ENCODE assay signal across 8 cellular contexts in genomic region chr21:44872568-44873355, GRCh38. TPM values are rescaled to one million over a fixed set of nuclear protein-coding genes. Genes with fewer than 3 reads are reported as not detected.
A peak's percentile ranks its signal among the peaks of the same experiment; 100 is the strongest.
DNase-seq lines count a peak whose midpoint lies in the region; ATAC-seq and TF ChIP-seq lines count a peak whose summit lies in the region.

No MANE protein-coding gene starts in this region.

- H3K27ac ChIP-seq in HEK293 (ENCODE audit: extremely low read depth, low read depth, low read length) (peak overlapping the region; percentile 65), neural cell (ENCODE audit: low read length) (peak overlapping the region; percentile 77), foreskin keratinocyte (no peak overlapping the region)

- CTCF ChIA-PET in HEK293 (lab: Yijun Ruan, JAX) (interaction anchor here (0.5 to 1.1 kb wide), 6 partner anchors 59 to 264 kb away, joined by 3 to 4 read pairs (median 4); no protein-coding TSS in a partner anchor), activated B cell treated with CpG ODN at 0.5 μM for 24 hours (lab: Charles Lee) (interaction anchor here (1.0 to 2.2 kb wide), 5 partner anchors 11 to 79 kb away, joined by 3 to 7 read pairs (median 5); no protein-coding TSS in a partner anchor)

- no peak for TF ChIP-seq EP300 in neural cell (conservative IDR thresholded peaks at IDR 0.05; ENCODE audit: poor library complexity, severe bottlenecking)

- no peak for ATAC-seq in activated B cell treated with CpG ODN at 0.5 μM for 24 hours (ENCODE audit: low read depth)
- no peak for ATAC-seq in foreskin keratinocyte

- peaks cover 53% of the 10 kb centered on the region for H3K79me2 ChIP-seq in neural cell (replicated peaks; ENCODE audit: insufficient read depth, low read length)

- DNase-seq in CD1c-positive myeloid dendritic cell (ENCODE audit: extremely low spot score): peak; percentile 54
- no peak for DNase-seq in activated B cell treated with CpG ODN at 0.5 μM for 24 hours
- peak in 1 of 2 donors; percentile 50 for DNase-seq in foreskin fibroblast
- DNase-seq in foreskin keratinocyte: no peak
- DNase-seq in H4 (ENCODE audit: low spot score): no peak
- DNase-seq in activated CD8-positive, alpha-beta memory T cell treated with anti-CD3 and anti-CD28 coated beads, Interleukin-2, amount 50 U/mL, for 4 hours: no peak

- H3K9me3 ChIP-seq in HEK293 (ENCODE audit: control insufficient read depth, insufficient read depth, low read depth, low read length): no peaks in the 10 kb centered on the region
- H3K9me3 ChIP-seq in neural cell (ENCODE audit: low read length): no peaks in the 10 kb centered on the region

- H3F3A ChIP-seq in neural cell (ENCODE audit: insufficient read depth, low read length, poor library complexity, severe bottlenecking): peaks cover 6% of the 10 kb centered on the region

- peak overlapping the region; percentile 1 for H2AFZ ChIP-seq in neural cell (ENCODE audit: low read depth, low read length)

- peak overlapping the region; percentile 100 for H3K4me2 ChIP-seq in neural cell (ENCODE audit: low read length)

- intact Hi-C loops in activated B cell treated with CpG ODN at 0.5 μM for 24 hours (cut with micrococcal nuclease): loop anchor here (1.0 to 10.0 kb wide), 6 partner anchors 7 to 772 kb away; partner anchors contain the start of genes PCBP3 and SUMO3

- peaks cover 36% of the 10 kb centered on the region for H4K20me1 ChIP-seq in neural cell (ENCODE audit: insufficient read depth)

- H3K36me3 ChIP-seq in HEK293 (ENCODE audit: control insufficient read depth in 2 of 2, insufficient read depth in 1 of 2, low read length in 2 of 2) (no peaks in the 10 kb centered on the region; a peak in 1 of 3 replicates), neural cell (ENCODE audit: insufficient read depth, low read length) (no peaks in the 10 kb centered on the region)

- peaks cover 63% of the 10 kb centered on the region for H3K4me1 Mint-ChIP-seq in activated B cell treated with CpG ODN at 0.5 μM for 24 hours

- H3K9ac ChIP-seq in neural cell (ENCODE audit: low read length): peak overlapping the region; percentile 82

- no peak for TF ChIP-seq CTCF in HEK293 (tag by site-specific recombination; IDR thresholded peaks at IDR 0.05)
- no peak for TF ChIP-seq CTCF in activated B cell treated with CpG ODN at 0.5 μM for 24 hours (IDR thresholded peaks at IDR 0.05)
- TF ChIP-seq CTCF in foreskin fibroblast (IDR thresholded peaks at IDR 0.05; ENCODE audit: low read depth, low read length): no peak
- peak; percentile 4 for TF ChIP-seq CTCF in neural cell (IDR thresholded peaks at IDR 0.05; ENCODE audit: poor library complexity, severe bottlenecking)
- no peak for TF ChIP-seq CTCF in foreskin keratinocyte (conservative IDR thresholded peaks at IDR 0.05)

- H3K4me3 Mint-ChIP-seq in activated B cell treated with CpG ODN at 0.5 μM for 24 hours: peak overlapping the region; percentile 87

- H3K27me3 ChIP-seq in neural cell (ENCODE audit: insufficient read depth, low read depth, low read length) (peaks cover 28% of the 10 kb centered on the region), foreskin keratinocyte (no peaks in the 10 kb centered on the region)

- no peaks in the 10 kb centered on the region for H3K27me3 Mint-ChIP-seq in activated B cell treated with CpG ODN at 0.5 μM for 24 hours

- H3K9me3 Mint-ChIP-seq in activated B cell treated with CpG ODN at 0.5 μM for 24 hours: no peaks in the 10 kb centered on the region

- H3K9me2 ChIP-seq in neural cell (ENCODE audit: insufficient read depth, low read length): no peaks in the 10 kb centered on the region

- H3K27ac Mint-ChIP-seq in activated B cell treated with CpG ODN at 0.5 μM for 24 hours: peak overlapping the region; percentile 50

- peak overlapping the region; percentile 79 for H3K4me3 ChIP-seq in HEK293 (ENCODE audit: low read depth, low read length)
- H3K4me3 ChIP-seq in foreskin fibroblast (ENCODE audit: low read depth in 1 of 2, low read length in 2 of 2): peak overlapping the region; percentile 64 to 85
- H3K4me3 ChIP-seq in neural cell (ENCODE audit: low read length): peak overlapping the region; percentile 87

- H3K36me3 Mint-ChIP-seq in activated B cell treated with CpG ODN at 0.5 μM for 24 hours (ENCODE audit: low read depth): peaks cover 2% of the 10 kb centered on the region

- H3K4me1 ChIP-seq in HEK293 (ENCODE audit: control insufficient read depth, insufficient read depth, low read length): peaks cover 28% of the 10 kb centered on the region
- H3K4me1 ChIP-seq in foreskin keratinocyte: peaks cover 20% of the 10 kb centered on the region

- TF ChIP-seq RAD21 in neural cell (conservative IDR thresholded peaks at IDR 0.05): no peak

- POLR2A ChIA-PET in HEK293 (lab: Yijun Ruan, JAX) (interaction anchor here (0.5 to 2.2 kb wide), 15 partner anchors 15 to 534 kb away, joined by 3 to 22 read pairs (median 5); partner anchors contain the start of genes POFUT2, SLX9, SUMO3 and UBE2G2), activated B cell treated with CpG ODN at 0.5 μM for 24 hours (lab: Charles Lee) (interaction anchor here (0.5 to 3.3 kb wide), 24 partner anchors 10 to 1380 kb away, joined by 3 to 19 read pairs (median 4); partner anchors contain the start of genes ITGB2, POFUT2, SLX9 and SUMO3)

TF ChIP-seq in HEK293, 187 proteins besides CTCF, POLR2A, EP300 and RAD21 (continues in another document):
- TF ChIP-seq KLF9 (tag by site-specific recombination; IDR thresholded peaks at IDR 0.05; ENCODE audit: low read depth) (0 out of 2 replicates have a peak, but pooled peaks have one; percentile 30), ZNF302 (tag by site-specific recombination; IDR thresholded peaks at IDR 0.05; ENCODE audit: low read depth) (no peak), KLF8 (tag by site-specific recombination; IDR thresholded peaks at IDR 0.05) (peak; percentile 32; the same call in 1 of the 2 replicates), SP2 (tag by site-specific recombination; IDR thresholded peaks at IDR 0.05) (peak; percentile 24), GLIS1 (tag by site-specific recombination; IDR thresholded peaks at IDR 0.05) (peak; percentile 79), KLF17 (tag by site-specific recombination; IDR thresholded peaks at IDR 0.05) (no peak), ZNF335 (tag by site-specific recombination; conservative IDR thresholded peaks at IDR 0.05) (peak; percentile 75), ZBTB48 (tag by site-specific recombination; IDR thresholded peaks at IDR 0.05) (no peak), ZNF544 (tag by site-specific recombination; IDR thresholded peaks at IDR 0.05) (no peak), REPIN1 (tag by site-specific recombination; IDR thresholded peaks at IDR 0.05; ENCODE audit: low read depth) (no peak), ZNF791 (tag by site-specific recombination; IDR thresholded peaks at IDR 0.05) (no peak)

TF ChIP-seq in neural cell, 6 proteins besides CTCF, POLR2A, EP300 and RAD21:
- TF ChIP-seq EZH2 (IDR thresholded peaks at IDR 0.05; ENCODE audit: borderline replicate concordance, insufficient read depth, low read length, poor library complexity, severe bottlenecking): no peak
- peak; percentile 50 for TF ChIP-seq REST (IDR thresholded peaks at IDR 0.05; ENCODE audit: borderline replicate concordance)
- peak; percentile 15 for TF ChIP-seq TAF1 (IDR thresholded peaks at IDR 0.05; ENCODE audit: low read depth)
- TF ChIP-seq MXI1 (conservative IDR thresholded peaks at IDR 0.05; ENCODE audit: poor library complexity, severe bottlenecking): no peak
- TF ChIP-seq POLR2AphosphoS5 (IDR thresholded peaks at IDR 0.05): peak; percentile 19
- TF ChIP-seq SMC3 (conservative IDR thresholded peaks at IDR 0.05; ENCODE audit: poor library complexity): peak; percentile 28

RNA-seq across cellular contexts. Expression of gene PTTG1IP, which starts 0.7 kb away (rescaled TPM):
- 35.3 and 36.6 TPM in 2 replicates for total RNA-seq in activated B cell treated with CpG ODN at 0.5 μM for 24 hours
- 152 and 170 TPM in 2 replicates for polyA plus RNA-seq in neural cell
- polyA minus RNA-seq in neural cell: 118 and 119 TPM in 2 replicates
- 116 and 149 TPM in 2 replicates for total RNA-seq in foreskin keratinocyte
- polyA plus RNA-seq in foreskin keratinocyte: 92.9 and 104 TPM in 2 replicates
- 239 and 246 TPM in 2 replicates for total RNA-seq in H4 (2014; rRNA removed; shearing (Covaris generic))

RNA-seq across cellular contexts. Expression of gene ITGB2, which starts 47.9 kb away (rescaled TPM):
- total RNA-seq in activated B cell treated with CpG ODN at 0.5 μM for 24 hours (124 and 131 TPM in 2 replicates), foreskin keratinocyte (6.4 and 6.5 TPM in 2 replicates)
- polyA plus RNA-seq in neural cell (not detected in 2 replicates), foreskin keratinocyte (5.0 and 5.2 TPM in 2 replicates)
- polyA minus RNA-seq in neural cell: not detected in 2 replicates
- total RNA-seq in H4 (2014; rRNA removed; shearing (Covaris generic)): 0.91 and 1.9 TPM in 2 replicates

RNA-seq across cellular contexts. Expression of gene SUMO3, which starts 54.9 kb away (rescaled TPM):
- total RNA-seq in activated B cell treated with CpG ODN at 0.5 μM for 24 hours: 63.2 and 66.0 TPM in 2 replicates
- 113 TPM in 2 replicates for polyA plus RNA-seq in neural cell
- 63.1 and 69.1 TPM in 2 replicates for polyA minus RNA-seq in neural cell
- 127 and 134 TPM in 2 replicates for total RNA-seq in foreskin keratinocyte
- 129 and 147 TPM in 2 replicates for polyA plus RNA-seq in foreskin keratinocyte
- 155 and 177 TPM in 2 replicates for total RNA-seq in H4 (2014; rRNA removed; shearing (Covaris generic))

Comparison
In these comparisons a context has a peak if more than half of its experiments do, and no peak if none do; other contexts are left out.
1. RNA of gene ITGB2, which starts 47.9 kb away (total RNA-seq): 124 to 131 TPM in activated B cell treated with CpG ODN at 0.5 μM for 24 hours; 6.4 to 6.5 TPM in foreskin keratinocyte and 0.91 to 1.9 TPM in H4; every median in the first group is over 10 times any median in the second.
2. Peak in every context shown above with its lines, with median percentiles within 50 percentile points of each other: H3K4me3 ChIP-seq.